Comparison of ENCODE assay signal across 11 cellular contexts in the genomic region with DNA sequence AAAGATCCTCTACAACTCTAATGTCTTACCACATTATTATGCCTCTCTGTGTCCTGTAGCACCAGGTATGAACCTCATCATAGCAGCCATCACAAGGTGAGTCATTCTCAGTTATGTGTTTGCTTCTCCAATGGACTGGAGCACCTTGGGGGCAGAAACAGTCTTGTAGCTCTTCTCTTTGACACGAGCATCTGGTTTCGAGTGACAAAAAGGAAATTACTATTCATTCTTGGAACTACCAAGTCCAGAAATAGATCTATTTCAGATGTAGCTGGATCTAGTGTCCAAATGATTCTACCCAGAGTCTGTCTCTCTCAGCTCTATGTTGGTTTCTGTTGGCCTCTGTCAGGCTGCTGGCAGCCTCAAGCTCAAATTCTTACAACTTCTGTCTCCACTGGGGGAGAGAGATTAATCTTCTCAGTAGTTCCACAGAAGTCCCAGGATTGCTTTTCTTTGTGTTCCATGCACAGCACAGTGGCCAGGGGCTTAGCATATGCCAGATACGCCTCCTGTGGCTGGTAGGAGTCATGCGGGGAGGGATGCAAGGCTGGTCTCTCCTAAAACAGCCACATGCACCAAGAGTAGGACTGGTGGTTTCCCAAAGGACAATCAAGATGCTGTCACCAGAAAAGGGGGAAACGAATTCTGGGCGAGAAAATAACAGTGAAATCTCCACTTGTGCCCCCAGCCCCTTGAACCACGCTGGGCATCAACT. TPM values are rescaled to one million over a fixed set of nuclear protein-coding genes. Genes with fewer than 3 reads are reported as not detected.
DNase-seq lines count a peak whose midpoint lies in the region; ATAC-seq and TF ChIP-seq lines count a peak whose summit lies in the region.
"Had no signal": no experiment of that assay in that cellular context is flagged by ENCODE, and none has a peak within 500 bp of the region (broad histone marks: within the 10 kb centered on the region; RNA-seq: fewer than 3 reads in every experiment).

No MANE protein-coding gene starts in this region.

- H3K9me3 Mint-ChIP-seq in activated CD8-positive, alpha-beta T cell treated with anti-CD3 and anti-CD28 coated beads for 36 hours = no peaks in the 10 kb centered on the region
- no peaks in the 10 kb centered on the region for H3K9me3 Mint-ChIP-seq in activated CD8-positive, alpha-beta T cell treated with anti-CD3 and anti-CD28 coated beads, Interleukin-2, amount 10 ng/mL, durations not matched to agents 7 days and 5 days (ENCODE audit: insufficient read depth)
- H3K9me3 Mint-ChIP-seq in WTC11 = peaks cover 3% of the 10 kb centered on the region
- no peaks in the 10 kb centered on the region for H3K9me3 Mint-ChIP-seq in activated naive CD4-positive, alpha-beta T cell treated with anti-CD3 and anti-CD28 coated beads for 36 hours
- H3K9me3 Mint-ChIP-seq: activated T-cell treated with anti-CD3 and anti-CD28 coated beads, Interleukin-2, amount 50 U/mL, for 72 hours; central memory CD8-positive, alpha-beta T cell had no signal

- POLR2A ChIA-PET in activated CD8-positive, alpha-beta T cell treated with anti-CD3 and anti-CD28 coated beads for 36 hours (lab: Charles Lee) = no interaction called here
- POLR2A ChIA-PET in activated CD8-positive, alpha-beta T cell treated with anti-CD3 and anti-CD28 coated beads, Interleukin-2, amount 10 ng/mL, durations not matched to agents 7 days and 5 days (lab: Charles Lee) = no interaction called here
- POLR2A ChIA-PET in WTC11 (lab: Charles Lee) = no interaction called here

- peak; percentile 39 for ATAC-seq in activated CD8-positive, alpha-beta T cell treated with anti-CD3 and anti-CD28 coated beads for 36 hours
- no peak for ATAC-seq in activated CD8-positive, alpha-beta T cell treated with anti-CD3 and anti-CD28 coated beads, Interleukin-2, amount 10 ng/mL, durations not matched to agents 7 days and 5 days
- peak; percentile 68 for ATAC-seq in HG02981 (IDR thresholded peaks at IDR 0.05; ENCODE audit: unreplicated experiment)
- ATAC-seq in WTC11 = peak; percentile 73
- ATAC-seq: activated T-cell treated with anti-CD3 and anti-CD28 coated beads, Interleukin-2, amount 50 U/mL, for 72 hours had no signal

- no peak for DNase-seq in activated CD8-positive, alpha-beta T cell treated with anti-CD3 and anti-CD28 coated beads for 36 hours
- no peak for DNase-seq in activated CD8-positive, alpha-beta T cell treated with anti-CD3 and anti-CD28 coated beads, Interleukin-2, amount 10 ng/mL, durations not matched to agents 7 days and 5 days
- peak; percentile 38 for DNase-seq in WTC11 (ENCODE audit: low spot score)
- DNase-seq in activated naive CD4-positive, alpha-beta T cell treated with anti-CD3 and anti-CD28 coated beads for 36 hours = no peak
- DNase-seq in stimulated activated CD4-positive, alpha-beta T cell treated with anti-CD3 and anti-CD28 coated beads, Interleukin-15, amount 100 ng/mL, for 24 hours = no peak
- no peak for DNase-seq in SIG-M5 treated with dmso at 0.1 percent for 504 hours (lab: John Stamatoyannopoulos, UW; ENCODE audit: unreplicated experiment)
- DNase-seq in glomerular visceral epithelial cell (ENCODE audit: extremely low spot score) = no peak
- DNase-seq: activated T-cell treated with anti-CD3 and anti-CD28 coated beads, Interleukin-2, amount 50 U/mL, for 72 hours; SW 1271 had no signal

- H3K36me3 Mint-ChIP-seq in activated CD8-positive, alpha-beta T cell treated with anti-CD3 and anti-CD28 coated beads for 36 hours (ENCODE audit: low read depth) = no peaks in the 10 kb centered on the region
- H3K36me3 Mint-ChIP-seq in activated CD8-positive, alpha-beta T cell treated with anti-CD3 and anti-CD28 coated beads, Interleukin-2, amount 10 ng/mL, durations not matched to agents 7 days and 5 days (ENCODE audit: low read depth) = no peaks in the 10 kb centered on the region
- H3K36me3 Mint-ChIP-seq in WTC11 = no peaks in the 10 kb centered on the region
- no peaks in the 10 kb centered on the region for H3K36me3 Mint-ChIP-seq in activated naive CD4-positive, alpha-beta T cell treated with anti-CD3 and anti-CD28 coated beads for 36 hours (ENCODE audit: low read depth)

- intact Hi-C loops in activated CD8-positive, alpha-beta T cell treated with anti-CD3 and anti-CD28 coated beads for 36 hours (cut with micrococcal nuclease) = no loop called here
- intact Hi-C loops in activated naive CD4-positive, alpha-beta T cell treated with anti-CD3 and anti-CD28 coated beads for 36 hours (cut with micrococcal nuclease) = no loop called here

- no peak overlapping the region for H3K4me3 Mint-ChIP-seq in activated CD8-positive, alpha-beta T cell treated with anti-CD3 and anti-CD28 coated beads for 36 hours
- no peak overlapping the region for H3K4me3 Mint-ChIP-seq in activated CD8-positive, alpha-beta T cell treated with anti-CD3 and anti-CD28 coated beads, Interleukin-2, amount 10 ng/mL, durations not matched to agents 7 days and 5 days
- no peak overlapping the region for H3K4me3 Mint-ChIP-seq in WTC11
- H3K4me3 Mint-ChIP-seq in activated naive CD4-positive, alpha-beta T cell treated with anti-CD3 and anti-CD28 coated beads for 36 hours = no peak overlapping the region
- H3K4me3 Mint-ChIP-seq: activated T-cell treated with anti-CD3 and anti-CD28 coated beads, Interleukin-2, amount 50 U/mL, for 72 hours; central memory CD8-positive, alpha-beta T cell had no signal

- TF ChIP-seq CTCF in activated CD8-positive, alpha-beta T cell treated with anti-CD3 and anti-CD28 coated beads for 36 hours (IDR thresholded peaks at IDR 0.05) = no peak
- no peak for TF ChIP-seq CTCF in WTC11 (IDR thresholded peaks at IDR 0.05)

- CTCF ChIA-PET in activated CD8-positive, alpha-beta T cell treated with anti-CD3 and anti-CD28 coated beads for 36 hours (lab: Charles Lee) = interaction anchor here (0.6 to 1.1 kb wide), 2 partner anchors 39 to 49 kb away, joined by 3 read pairs; no protein-coding TSS in a partner anchor
- CTCF ChIA-PET in activated CD8-positive, alpha-beta T cell treated with anti-CD3 and anti-CD28 coated beads, Interleukin-2, amount 10 ng/mL, durations not matched to agents 7 days and 5 days (lab: Charles Lee) = no interaction called here
- CTCF ChIA-PET in WTC11 (lab: Charles Lee) = interaction anchor here (0.7 kb wide), 1 partner anchor 112 kb away, joined by 4 read pairs; no protein-coding TSS in a partner anchor
- CTCF ChIA-PET in activated naive CD4-positive, alpha-beta T cell treated with anti-CD3 and anti-CD28 coated beads for 36 hours (lab: Charles Lee) = no interaction called here

- H3K27me3 Mint-ChIP-seq in activated CD8-positive, alpha-beta T cell treated with anti-CD3 and anti-CD28 coated beads for 36 hours = peaks cover 8% of the 10 kb centered on the region
- peaks cover 19% of the 10 kb centered on the region for H3K27me3 Mint-ChIP-seq in activated CD8-positive, alpha-beta T cell treated with anti-CD3 and anti-CD28 coated beads, Interleukin-2, amount 10 ng/mL, durations not matched to agents 7 days and 5 days (ENCODE audit: low read depth)
- H3K27me3 Mint-ChIP-seq in WTC11 (ENCODE audit: low read depth) = peaks cover 2% of the 10 kb centered on the region
- H3K27me3 Mint-ChIP-seq in activated naive CD4-positive, alpha-beta T cell treated with anti-CD3 and anti-CD28 coated beads for 36 hours (ENCODE audit: low read depth) = peaks cover 17% of the 10 kb centered on the region

- H3K4me1 Mint-ChIP-seq in activated CD8-positive, alpha-beta T cell treated with anti-CD3 and anti-CD28 coated beads for 36 hours (ENCODE audit: low read depth) = no peaks in the 10 kb centered on the region
- no peaks in the 10 kb centered on the region for H3K4me1 Mint-ChIP-seq in activated CD8-positive, alpha-beta T cell treated with anti-CD3 and anti-CD28 coated beads, Interleukin-2, amount 10 ng/mL, durations not matched to agents 7 days and 5 days (ENCODE audit: low read depth)
- peaks cover 74% of the 10 kb centered on the region for H3K4me1 Mint-ChIP-seq in WTC11
- no peaks in the 10 kb centered on the region for H3K4me1 Mint-ChIP-seq in activated naive CD4-positive, alpha-beta T cell treated with anti-CD3 and anti-CD28 coated beads for 36 hours (ENCODE audit: low read depth)
- H3K4me1 Mint-ChIP-seq: central memory CD8-positive, alpha-beta T cell had no signal

- H3K27ac Mint-ChIP-seq in activated CD8-positive, alpha-beta T cell treated with anti-CD3 and anti-CD28 coated beads for 36 hours = no peak overlapping the region
- H3K27ac Mint-ChIP-seq in activated CD8-positive, alpha-beta T cell treated with anti-CD3 and anti-CD28 coated beads, Interleukin-2, amount 10 ng/mL, durations not matched to agents 7 days and 5 days = no peak overlapping the region
- peak overlapping the region; percentile 65 for H3K27ac Mint-ChIP-seq in WTC11
- H3K27ac Mint-ChIP-seq in activated naive CD4-positive, alpha-beta T cell treated with anti-CD3 and anti-CD28 coated beads for 36 hours = no peak overlapping the region
- H3K27ac Mint-ChIP-seq: activated T-cell treated with anti-CD3 and anti-CD28 coated beads, Interleukin-2, amount 50 U/mL, for 72 hours had no signal

TF ChIP-seq in WTC11, 78 proteins besides CTCF, POLR2A, EP300 and RAD21 (continues in another document):
- TF ChIP-seq NFE2L1 (CRISPR knock-in tag; IDR thresholded peaks at IDR 0.05) (no peak), KAT7 (CRISPR knock-in tag; IDR thresholded peaks at IDR 0.05; ENCODE audit: borderline replicate concordance) (no peak), SMAD3 (CRISPR knock-in tag; IDR thresholded peaks at IDR 0.05; ENCODE audit: borderline replicate concordance) (no peak)
- TF ChIP-seq, protein P1, sequence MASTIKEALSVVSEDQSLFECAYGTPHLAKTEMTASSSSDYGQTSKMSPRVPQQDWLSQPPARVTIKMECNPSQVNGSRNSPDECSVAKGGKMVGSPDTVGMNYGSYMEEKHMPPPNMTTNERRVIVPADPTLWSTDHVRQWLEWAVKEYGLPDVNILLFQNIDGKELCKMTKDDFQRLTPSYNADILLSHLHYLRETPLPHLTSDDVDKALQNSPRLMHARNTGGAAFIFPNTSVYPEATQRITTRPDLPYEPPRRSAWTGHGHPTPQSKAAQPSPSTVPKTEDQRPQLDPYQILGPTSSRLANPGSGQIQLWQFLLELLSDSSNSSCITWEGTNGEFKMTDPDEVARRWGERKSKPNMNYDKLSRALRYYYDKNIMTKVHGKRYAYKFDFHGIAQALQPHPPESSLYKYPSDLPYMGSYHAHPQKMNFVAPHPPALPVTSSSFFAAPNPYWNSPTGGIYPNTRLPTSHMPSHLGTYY (CRISPR knock-in tag; IDR thresholded peaks at IDR 0.05) = no peak

RNA-seq across cellular contexts. Expression of a gene that starts 37.2 kb away (rescaled TPM):
- total RNA-seq in activated CD8-positive, alpha-beta T cell treated with anti-CD3 and anti-CD28 coated beads for 36 hours = under 1 TPM; 0.14 to 0.20 TPM
- under 1 TPM in 1 of 2 experiments, not detected in 1; 0.08 TPM for total RNA-seq in activated CD8-positive, alpha-beta T cell treated with anti-CD3 and anti-CD28 coated beads, Interleukin-2, amount 10 ng/mL, durations not matched to agents 7 days and 5 days
- 22.1 to 30.4 TPM (median 29.7 TPM) in 3 replicates for total RNA-seq in WTC11 (2021)
- under 1 TPM in 1 of 2 experiments, not detected in 1; 0.38 TPM for total RNA-seq in activated naive CD4-positive, alpha-beta T cell treated with anti-CD3 and anti-CD28 coated beads for 36 hours

Comparison
In these comparisons a context has a peak if more than half of its experiments do, and no peak if none do; other contexts are left out.
1. CTCF ChIA-PET loops: an anchor here in activated CD8-positive, alpha-beta T cell treated with anti-CD3 and anti-CD28 coated beads for 36 hours (0.6 to 1.1 kb wide) and WTC11 (0.7 kb wide); none called in activated CD8-positive, alpha-beta T cell treated with anti-CD3 and anti-CD28 coated beads, Interleukin-2, amount 10 ng/mL, durations not matched to agents 7 days and 5 days and activated naive CD4-positive, alpha-beta T cell treated with anti-CD3 and anti-CD28 coated beads for 36 hours.
2. RNA of a gene that starts 37.2 kb away (total RNA-seq): 22.1 to 30.4 TPM in WTC11; 0.38 TPM in activated naive CD4-positive, alpha-beta T cell treated with anti-CD3 and anti-CD28 coated beads for 36 hours, 0.14 to 0.20 TPM in activated CD8-positive, alpha-beta T cell treated with anti-CD3 and anti-CD28 coated beads for 36 hours and 0.08 TPM in activated CD8-positive, alpha-beta T cell treated with anti-CD3 and anti-CD28 coated beads, Interleukin-2, amount 10 ng/mL, durations not matched to agents 7 days and 5 days; every median in the first group is over 10 times any median in the second.